18 cellular contexts compared by ENCODE assay signal in the genomic region with DNA sequence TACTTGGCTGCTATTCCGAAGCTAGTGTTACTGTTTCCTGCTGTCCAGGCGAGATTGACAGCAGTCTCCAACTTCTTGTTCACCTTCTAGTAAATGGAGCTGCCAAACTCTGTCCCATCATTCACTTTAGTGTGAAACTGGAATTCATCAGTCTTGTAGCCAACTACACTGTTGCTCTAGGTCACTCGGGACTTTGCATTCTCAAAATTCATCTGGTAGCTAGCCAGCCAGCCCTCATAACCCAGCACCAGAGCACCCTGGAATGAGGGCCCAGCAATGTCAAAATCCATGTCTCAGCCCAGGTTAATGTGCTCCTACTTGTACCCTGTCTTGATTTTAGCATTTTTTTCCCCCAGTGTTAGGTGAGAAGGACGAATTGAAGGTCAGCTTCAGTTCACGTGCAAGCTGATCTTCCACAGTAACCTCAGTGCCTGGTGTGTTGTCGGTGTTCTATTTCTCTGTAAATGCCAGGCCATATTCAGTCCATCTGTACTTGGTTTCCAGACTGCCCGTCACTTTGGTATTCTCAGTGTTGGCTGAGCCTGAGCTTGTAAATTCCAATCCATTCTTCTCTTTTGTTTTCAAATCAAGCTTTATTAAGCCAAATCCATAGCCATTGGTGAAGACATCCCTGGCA. TPM values are rescaled to one million over a fixed set of nuclear protein-coding genes. Genes with fewer than 3 reads are reported as not detected.
"Had no signal": no experiment of that assay in that cellular context is flagged by ENCODE, and none has a peak within 500 bp of the region (broad histone marks: within the 10 kb centered on the region; RNA-seq: fewer than 3 reads in every experiment).

No MANE protein-coding gene starts in this region.

- ATAC-seq: stimulated activated memory B cell treated with anti-CD40 and anti-IgM and Interleukin-4, amounts not matched to agents 10 μg/mL and 1 μg/mL and 100 μg/mL, for 72 hours; WTC11 had no signal

- H3K4me2 ChIP-seq: hepatocyte had no signal

- H3K9me3 Mint-ChIP-seq: activated naive CD8-positive, alpha-beta T cell treated with anti-CD3 and anti-CD28 coated beads for 36 hours had no signal

- H2AFZ ChIP-seq: hepatocyte had no signal

- H3K79me2 ChIP-seq: hepatocyte had no signal

- H3K36me3 ChIP-seq: brain microvascular endothelial cell had no signal

- H3K27me3 Mint-ChIP-seq: activated CD4-positive, alpha-beta T cell treated with anti-CD3 and anti-CD28 coated beads, Interleukin-2, amount 10 ng/mL, durations not matched to agents 24 days and 14 days; activated naive CD8-positive, alpha-beta T cell treated with anti-CD3 and anti-CD28 coated beads for 36 hours; dendritic cell treated with granulocyte-macrophage colony-stimulating factor and Interleukin-4, amounts not matched to agents 40 ng/mL and 50 ng/mL, for 4 days; stimulated activated memory B cell treated with anti-CD40 and anti-IgM and Interleukin-4, amounts not matched to agents 10 μg/mL and 1 μg/mL and 100 μg/mL, for 72 hours had no signal

- H3K27ac Mint-ChIP-seq: activated CD4-positive, alpha-beta T cell treated with anti-CD3 and anti-CD28 coated beads, Interleukin-2, amount 10 ng/mL, durations not matched to agents 24 days and 14 days; activated naive CD8-positive, alpha-beta T cell treated with anti-CD3 and anti-CD28 coated beads for 36 hours; dendritic cell treated with granulocyte-macrophage colony-stimulating factor and Interleukin-4, amounts not matched to agents 40 ng/mL and 50 ng/mL, for 4 days; stimulated activated memory B cell treated with anti-CD40 and anti-IgM and Interleukin-4, amounts not matched to agents 10 μg/mL and 1 μg/mL and 100 μg/mL, for 72 hours; WTC11 had no signal

- FAIRE-seq: kidney had no signal

- H3K9me3 ChIP-seq: transverse colon had no signal

- H3K27ac ChIP-seq: brain microvascular endothelial cell, hepatocyte, transverse colon had no signal

- DNase-seq: activated CD8-positive, alpha-beta memory T cell treated with anti-CD3 and anti-CD28 coated beads, Interleukin-2, amount 50 U/mL, for 48 hours; activated naive CD8-positive, alpha-beta T cell treated with anti-CD3 and anti-CD28 coated beads for 36 hours; brain microvascular endothelial cell; effector memory CD4-positive, alpha-beta T cell; kidney; mesendoderm; stimulated activated CD4-positive, alpha-beta T cell treated with anti-CD3 and anti-CD28 coated beads, Interleukin-2, amount 100 ng/mL, for 48 hours; T-helper 2 cell; transverse colon had no signal

- H3K4me3 ChIP-seq: hepatocyte, transverse colon had no signal

- H3K4me1 Mint-ChIP-seq: activated CD4-positive, alpha-beta T cell treated with anti-CD3 and anti-CD28 coated beads, Interleukin-2, amount 10 ng/mL, durations not matched to agents 24 days and 14 days; activated naive CD8-positive, alpha-beta T cell treated with anti-CD3 and anti-CD28 coated beads for 36 hours; WTC11 had no signal

- H3K4me3 Mint-ChIP-seq: activated CD4-positive, alpha-beta T cell treated with anti-CD3 and anti-CD28 coated beads, Interleukin-2, amount 10 ng/mL, durations not matched to agents 24 days and 14 days; activated naive CD8-positive, alpha-beta T cell treated with anti-CD3 and anti-CD28 coated beads for 36 hours; dendritic cell treated with granulocyte-macrophage colony-stimulating factor and Interleukin-4, amounts not matched to agents 40 ng/mL and 50 ng/mL, for 4 days; stimulated activated memory B cell treated with anti-CD40 and anti-IgM and Interleukin-4, amounts not matched to agents 10 μg/mL and 1 μg/mL and 100 μg/mL, for 72 hours; WTC11 had no signal

- H3K27me3 ChIP-seq: brain microvascular endothelial cell, hepatocyte, transverse colon had no signal

- H3K4me1 ChIP-seq: transverse colon had no signal

RNA-seq across cellular contexts. Expression of a gene that starts 40.4 kb away (rescaled TPM):
- total RNA-seq: activated CD4-positive, alpha-beta T cell treated with anti-CD3 and anti-CD28 coated beads, Interleukin-2, amount 10 ng/mL, durations not matched to agents 24 days and 14 days; activated naive CD8-positive, alpha-beta T cell treated with anti-CD3 and anti-CD28 coated beads for 36 hours; cerebellum; kidney; lower leg skin; omental fat pad; pulmonary artery endothelial cell; transverse colon had no signal
